8 cellular contexts compared by ENCODE assay signal in the genomic region with DNA sequence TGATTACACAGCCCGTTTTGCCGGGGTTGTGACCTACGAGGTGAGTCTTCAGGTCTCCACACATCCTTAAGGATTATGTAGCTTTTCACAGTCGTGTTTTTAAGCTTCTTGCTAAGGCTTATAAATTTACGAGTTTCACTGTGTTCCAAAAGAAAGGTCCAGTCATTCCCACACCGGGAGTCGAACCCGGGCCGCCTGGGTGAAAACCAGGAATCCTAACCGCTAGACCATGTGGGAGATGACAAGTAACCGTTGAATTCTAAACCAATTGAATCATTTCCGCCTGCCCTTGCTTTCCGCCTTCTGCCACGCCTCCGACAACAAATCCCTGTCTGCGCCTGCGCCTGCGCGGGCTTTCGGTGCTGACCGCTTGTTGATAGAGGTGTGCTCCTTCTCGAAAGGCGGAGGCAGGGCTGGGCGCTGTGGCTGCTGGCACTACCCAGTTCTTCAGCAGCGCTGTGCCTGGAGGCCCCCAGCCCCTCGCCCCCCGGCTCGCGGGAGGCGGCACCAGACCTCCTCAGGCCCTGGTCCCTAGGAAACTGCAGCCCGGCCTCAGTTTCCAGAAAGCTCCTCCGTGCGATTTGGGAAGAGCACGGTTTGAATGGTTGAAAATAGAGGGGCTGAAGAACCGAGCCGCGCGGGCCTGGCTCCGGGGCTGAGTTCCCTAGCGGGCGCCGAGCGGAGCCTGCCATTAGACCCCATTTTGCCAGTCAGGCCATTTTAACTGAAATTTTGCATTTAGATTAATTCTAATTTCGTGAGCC.
DNase-seq lines count a peak whose midpoint lies in the region; ATAC-seq and TF ChIP-seq lines count a peak whose summit lies in the region.

No MANE protein-coding gene starts in this region.

- peak overlapping the region; percentile 77 for H3K9ac ChIP-seq in HUES6 (ENCODE audit: low read length)

- no TSS peak for BruUV-seq in Caco-2 (replicated peaks; lab: Mats Ljungman, UMichigan)

- 0 to 1% methylated on average over 44 of the region's 44 CpGs for WGBS in esophagus, 2 donors

- peak; percentile 94 for ATAC-seq in GM21423 (IDR thresholded peaks at IDR 0.05; ENCODE audit: unreplicated experiment)
- peak; percentile 96 for ATAC-seq in activated T-cell treated with anti-CD3 and anti-CD28 coated beads, Interleukin-2, amount 50 U/mL, for 4 hours

- H3K27ac Mint-ChIP-seq in Caco-2 (ENCODE audit: unreplicated experiment) = peak overlapping the region; percentile 89

- TF ChIP-seq CTCF in Caco-2 (IDR thresholded peaks at IDR 0.05; ENCODE audit: insufficient read depth in 1 of 2, low read depth in 1 of 2, low read length in 1 of 2, severe bottlenecking in 1 of 2, unreplicated experiment in 1 of 2) = no peak

- peak; percentile 97 to 98 for DNase-seq in Caco-2
- peak; percentile 61 for DNase-seq in OCI-M2 (lab: John Stamatoyannopoulos, UW; ENCODE audit: unreplicated experiment)
- DNase-seq in activated T-cell treated with anti-CD3 and anti-CD28 coated beads, Interleukin-2, amount 50 U/mL, for 4 hours = peak; percentile 95
- peak; percentile 97 for DNase-seq in mucosa of gallbladder (ENCODE audit: low spot score)
- peak; percentile 88 to 89 for DNase-seq in stimulated activated CD8-positive, alpha-beta memory T cell treated with anti-CD3 and anti-CD28 coated beads, Interleukin-4, amount 100 ng/mL, for 1 hour (ENCODE audit: low read depth in 2 of 2, low spot score in 1 of 2)

- H3K27me3 ChIP-seq in Caco-2 (replicated peaks; ENCODE audit: control insufficient read depth, insufficient read depth, low read length) (no peaks in the 10 kb centered on the region), HUES6 (ENCODE audit: control insufficient read depth, insufficient read depth, low read length) (no peaks in the 10 kb centered on the region), esophagus (ENCODE audit: control insufficient read depth in 1 of 2, insufficient read depth in 2 of 2, low read length in 2 of 2) (no peaks in the 10 kb centered on the region)

- H3K4me1 ChIP-seq in Caco-2 = no peaks in the 10 kb centered on the region
- peaks cover 15% of the 10 kb centered on the region for H3K4me1 ChIP-seq in HUES6 (ENCODE audit: control insufficient read depth, insufficient read depth, low read length)
- H3K4me1 ChIP-seq in esophagus (ENCODE audit: control insufficient read depth in 2 of 2, insufficient read depth in 2 of 2, low read length in 1 of 2) = no peaks in the 10 kb centered on the region

- H3K36me3 Mint-ChIP-seq in Caco-2 (ENCODE audit: insufficient read depth, unreplicated experiment) = peaks cover 15% of the 10 kb centered on the region
- H3K36me3 Mint-ChIP-seq in activated T-cell treated with anti-CD3 and anti-CD28 coated beads, Interleukin-2, amount 50 U/mL, for 4 hours (ENCODE audit: insufficient read depth) = no peaks in the 10 kb centered on the region

- H3K27ac ChIP-seq in HUES6 (ENCODE audit: low read depth, low read length) (peak overlapping the region; percentile 63), esophagus (ENCODE audit: low read depth in 2 of 2, low read length in 1 of 2) (peak overlapping the region; percentile 97 to 98)

- no peaks in the 10 kb centered on the region for H3K9me3 ChIP-seq in Caco-2
- H3K9me3 ChIP-seq in HUES6 (ENCODE audit: control insufficient read depth, insufficient read depth, low read depth, low read length) = no peaks in the 10 kb centered on the region
- H3K9me3 ChIP-seq in esophagus (ENCODE audit: control insufficient read depth in 2 of 2, insufficient read depth in 1 of 2, low read depth in 1 of 2, low read length in 1 of 2) = no peaks in the 10 kb centered on the region

- peaks cover 17% of the 10 kb centered on the region for H3K4me1 Mint-ChIP-seq in Caco-2 (ENCODE audit: low read depth, unreplicated experiment)
- H3K4me1 Mint-ChIP-seq in activated T-cell treated with anti-CD3 and anti-CD28 coated beads, Interleukin-2, amount 50 U/mL, for 4 hours (ENCODE audit: low read depth) = peaks cover 40% of the 10 kb centered on the region

- POLR2A ChIA-PET in Caco-2 (lab: Charles Lee) = no interaction called here

- H3K4me3 ChIP-seq in Caco-2 (ENCODE audit: low read depth, low read length) (peak overlapping the region; percentile 63), HUES6 (ENCODE audit: low read depth, low read length) (peak overlapping the region; percentile 78), esophagus (ENCODE audit: low read depth in 1 of 2, low read length in 2 of 2) (peak overlapping the region; percentile 83 to 86)

- H3K27me3 Mint-ChIP-seq in Caco-2 (ENCODE audit: insufficient read depth, unreplicated experiment) = peaks cover 3% of the 10 kb centered on the region
- peaks cover 2% of the 10 kb centered on the region for H3K27me3 Mint-ChIP-seq in activated T-cell treated with anti-CD3 and anti-CD28 coated beads, Interleukin-2, amount 50 U/mL, for 4 hours (ENCODE audit: low read depth)

- intact Hi-C loops in Caco-2 (cut with micrococcal nuclease; ENCODE audit: unreplicated experiment) = loop anchor here (1.0 kb wide), 1 partner anchor 49 kb away; no protein-coding TSS in a partner anchor

- H3K9me3 Mint-ChIP-seq in Caco-2 (ENCODE audit: unreplicated experiment) = no peaks in the 10 kb centered on the region
- H3K9me3 Mint-ChIP-seq in activated T-cell treated with anti-CD3 and anti-CD28 coated beads, Interleukin-2, amount 50 U/mL, for 4 hours = no peaks in the 10 kb centered on the region

- peak overlapping the region; percentile 94 for H3K4me3 Mint-ChIP-seq in Caco-2 (ENCODE audit: unreplicated experiment)
- H3K4me3 Mint-ChIP-seq in activated T-cell treated with anti-CD3 and anti-CD28 coated beads, Interleukin-2, amount 50 U/mL, for 4 hours = peak overlapping the region; percentile 85

- H3K36me3 ChIP-seq in Caco-2 (ENCODE audit: control insufficient read depth, insufficient read depth, low read length) (no peaks in the 10 kb centered on the region), HUES6 (ENCODE audit: control insufficient read depth, insufficient read depth, low read length) (no peaks in the 10 kb centered on the region), esophagus (ENCODE audit: control insufficient read depth in 2 of 2, insufficient read depth in 2 of 2, low read length in 1 of 2) (no peaks in the 10 kb centered on the region)

- CTCF ChIA-PET in Caco-2 (lab: Charles Lee) = no interaction called here

Comparison
In these comparisons a context has a peak if more than half of its experiments do, and no peak if none do; other contexts are left out.
1. Peak in every context shown above with its lines: DNase-seq, ATAC-seq, H3K4me3 ChIP-seq and H3K27ac ChIP-seq.